12 cellular contexts compared by ENCODE assay signal in the genomic region with DNA sequence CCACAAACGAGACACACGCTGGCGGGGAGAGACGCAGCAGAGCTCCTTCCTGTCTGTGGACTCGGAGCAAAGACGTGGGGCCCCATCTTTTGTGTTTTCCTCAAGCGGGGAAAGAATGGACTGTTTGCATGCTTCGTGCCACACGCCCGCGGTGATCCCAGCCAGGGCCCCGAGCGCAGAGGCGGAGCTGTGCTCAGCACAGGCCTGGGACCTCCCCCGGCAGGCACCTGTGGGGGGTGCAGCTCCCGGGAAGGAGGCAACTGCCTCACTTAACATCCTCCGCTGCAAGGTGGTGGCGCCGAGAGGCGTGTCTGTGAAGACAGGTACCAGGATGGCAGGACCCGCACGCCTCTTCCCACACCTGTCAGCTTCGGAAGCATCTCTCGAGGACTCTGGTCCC. TPM values are rescaled to one million over a fixed set of nuclear protein-coding genes. Genes with fewer than 3 reads are reported as not detected.
DNase-seq lines count a peak whose midpoint lies in the region; ATAC-seq, FAIRE-seq and TF ChIP-seq lines count a peak whose summit lies in the region.
"Had no signal": no experiment of that assay in that cellular context is flagged by ENCODE, and none has a peak within 500 bp of the region (broad histone marks: within the 10 kb centered on the region; RNA-seq: fewer than 3 reads in every experiment).

No MANE protein-coding gene starts in this region.

- POLR2A ChIA-PET in Caco-2 (lab: Charles Lee) = no interaction called here

- no peak for ATAC-seq in Right ventricle myocardium inferior

- H3K36me3 Mint-ChIP-seq in Caco-2 (ENCODE audit: insufficient read depth, unreplicated experiment) = peaks cover 6% of the 10 kb centered on the region

- H3K4me3 ChIP-seq in Caco-2 (ENCODE audit: low read depth, low read length) (0 out of 2 replicates have a peak overlapping the region, but pooled peaks have one; percentile 13), small intestine (ENCODE audit: low read depth in 1 of 2, low read length in 2 of 2) (no peak overlapping the region), suprapubic skin (no peak overlapping the region)
- H3K4me3 ChIP-seq: breast epithelium had no signal

- CTCF ChIA-PET in Caco-2 (lab: Charles Lee) = interaction anchor here (1.2 kb wide), 2 partner anchors 34 to 67 kb away, joined by 3 to 4 read pairs; no protein-coding TSS in a partner anchor

- H3K27ac ChIP-seq in small intestine (ENCODE audit: low read depth in 1 of 2, low read length in 1 of 2) (no peak overlapping the region), suprapubic skin (no peak overlapping the region)
- H3K27ac ChIP-seq: breast epithelium had no signal

- BruUV-seq in Caco-2 (replicated peaks; lab: Mats Ljungman, UMichigan) = no TSS peak

- H3K36me3 ChIP-seq in Caco-2 (ENCODE audit: control insufficient read depth, insufficient read depth, low read length) (no peaks in the 10 kb centered on the region), small intestine (ENCODE audit: control insufficient read depth in 2 of 2, insufficient read depth in 2 of 2, low read length in 2 of 2) (no peaks in the 10 kb centered on the region), suprapubic skin (no peaks in the 10 kb centered on the region)
- H3K36me3 ChIP-seq: breast epithelium had no signal

- WGBS in small intestine, 3 donors = 5 to 14% (median 8%) methylated on average over 24 of the region's 24 CpGs
- 24% methylated on average over 10 of the region's 24 CpGs for WGBS in suprapubic skin

- no peak overlapping the region for H3K27ac Mint-ChIP-seq in Caco-2 (ENCODE audit: unreplicated experiment)

- no peak for TF ChIP-seq POLR2A in suprapubic skin (IDR thresholded peaks at IDR 0.05)

- TF ChIP-seq CTCF in Caco-2 (IDR thresholded peaks at IDR 0.05; ENCODE audit: insufficient read depth in 1 of 2, low read depth in 1 of 2, low read length in 1 of 2, severe bottlenecking in 1 of 2, unreplicated experiment in 1 of 2) (no peak), suprapubic skin (IDR thresholded peaks at IDR 0.05) (no peak)

- peak overlapping the region; percentile 25 for H3K4me3 Mint-ChIP-seq in Caco-2 (ENCODE audit: unreplicated experiment)

- no peaks in the 10 kb centered on the region for H3K27me3 Mint-ChIP-seq in Caco-2 (ENCODE audit: insufficient read depth, unreplicated experiment)

- FAIRE-seq in small intestine (lab: Jason Lieb, UNC) = no peak

- H3K4me1 ChIP-seq in Caco-2 (peaks cover 7% of the 10 kb centered on the region; the same call in 1 of the 2 replicates), small intestine (ENCODE audit: control insufficient read depth in 2 of 2, insufficient read depth in 1 of 2, low read depth in 1 of 2, low read length in 1 of 2) (no peaks in the 10 kb centered on the region), suprapubic skin (peaks cover 4% of the 10 kb centered on the region)
- H3K4me1 ChIP-seq: breast epithelium had no signal

- no peak for TF ChIP-seq EP300 in suprapubic skin (IDR thresholded peaks at IDR 0.05)

- H3K9me3 Mint-ChIP-seq in Caco-2 (ENCODE audit: unreplicated experiment) = peaks cover under 1% of the 10 kb centered on the region

- H3K27me3 ChIP-seq in Caco-2 (replicated peaks; ENCODE audit: control insufficient read depth, insufficient read depth, low read length) (no peaks in the 10 kb centered on the region), small intestine (ENCODE audit: control insufficient read depth in 2 of 2, insufficient read depth in 2 of 2, low read length in 2 of 2) (peaks cover 0 to 5% of the 10 kb centered on the region in 2 donors), suprapubic skin (peaks cover 62% of the 10 kb centered on the region)

- H3K9me3 ChIP-seq in Caco-2 (no peaks in the 10 kb centered on the region), small intestine (ENCODE audit: control insufficient read depth, low read depth) (no peaks in the 10 kb centered on the region), suprapubic skin (no peaks in the 10 kb centered on the region)
- H3K9me3 ChIP-seq: breast epithelium had no signal

- H3K4me1 Mint-ChIP-seq in Caco-2 (ENCODE audit: low read depth, unreplicated experiment) = no peaks in the 10 kb centered on the region

- DNase-seq in Caco-2 (peak in 1 of 2 experiments; percentile 51), ecto neural progenitor cell (ENCODE audit: low spot score) (peak; percentile 82), small intestine (peak; percentile 6), MV-4-11 (lab: John Stamatoyannopoulos, UW) (no peak), DMS79 treated with DMSO at 0.1 percent for 48 hours (lab: John Stamatoyannopoulos, UW) (no peak), Right ventricle myocardium inferior (ENCODE audit: missing footprints) (no peak), suprapubic skin (ENCODE audit: low spot score in 2 of 2) (no peak)
- peak; percentile 56 for DNase-seq in activated CD4-positive, alpha-beta T cell treated with anti-CD3 and anti-CD28 coated beads for 48 hours

- intact Hi-C loops in Caco-2 (cut with micrococcal nuclease; ENCODE audit: unreplicated experiment) = loop anchor here (5.0 kb wide), 1 partner anchor 34 kb away; no protein-coding TSS in a partner anchor
- intact Hi-C loops in Right ventricle myocardium inferior (cut with DNase I) = no loop called here

RNA-seq across cellular contexts. Expression of a gene that starts 19.2 kb away (rescaled TPM):
- total RNA-seq in Caco-2 (2022) = not detected in 2 replicates
- polyA plus RNA-seq in small intestine = 1 to 10 TPM in 1 of 3 donors, not detected in 2; 4.3 TPM
- total RNA-seq in Right ventricle myocardium inferior = 2.2 TPM
- 1 to 10 TPM; 1.2 to 7.2 (median 2.9) TPM for total RNA-seq in suprapubic skin
- total RNA-seq: HT-29, RPMI7951 had no signal

RNA-seq across cellular contexts. Expression of a gene that starts 28.4 kb away (rescaled TPM):
- total RNA-seq in Caco-2 (2022) (not detected in 2 replicates), Right ventricle myocardium inferior (not detected), suprapubic skin (not detected)
- not detected for polyA plus RNA-seq in small intestine
- total RNA-seq: breast epithelium, G401, HT-29, RPMI7951 had no signal

Comparison
In these comparisons a context has a peak if more than half of its experiments do, and no peak if none do; other contexts are left out.
1. DNase-seq: peak in activated CD4-positive, alpha-beta T cell treated with anti-CD3 and anti-CD28 coated beads for 48 hours (single experiment), ecto neural progenitor cell (single experiment) and small intestine (single experiment); none in MV-4-11 (single experiment), DMS79 treated with DMSO at 0.1 percent for 48 hours (single experiment), Right ventricle myocardium inferior (single experiment) and suprapubic skin (0 of 2).